Comparison of ENCODE assay signal across 31 cellular contexts in genomic region chr16:23389201-23389600, GRCh38.
"Had no signal": no experiment of that assay in that cellular context is flagged by ENCODE, and none has a peak within 500 bp of the region (broad histone marks: within the 10 kb centered on the region; RNA-seq: fewer than 3 reads in every experiment).

No MANE protein-coding gene starts in this region.

- H3K27ac ChIP-seq: cardiac muscle cell, PC-9 had no signal

- H3K27ac Mint-ChIP-seq: activated CD4-positive, alpha-beta T cell treated with anti-CD3 and anti-CD28 coated beads for 36 hours; activated CD4-positive, alpha-beta T cell treated with anti-CD3 and anti-CD28 coated beads, Interleukin-2, amount 10 ng/mL, durations not matched to agents 7 days and 5 days; activated CD8-positive, alpha-beta T cell treated with anti-CD3 and anti-CD28 coated beads, Interleukin-2, amount 10 ng/mL, durations not matched to agents 7 days and 5 days; activated T-cell treated with anti-CD3 and anti-CD28 coated beads, Interleukin-2, amount 50 U/mL, for 24 hours; activated T-helper 2 cell treated with anti-CD3 and anti-CD28 coated beads, Interferon-gamma antibody, Interleukin-2, Interleukin-4, amounts not matched to agents 10 μg/mL and 5 μg/mL and 100 μg/mL, durations not matched to agents 14 hours and 24 hours and 36 hours had no signal

- FAIRE-seq: RCC 7860 had no signal

- H2AFZ ChIP-seq: PC-9 had no signal

- H3K27me3 Mint-ChIP-seq: activated CD4-positive, alpha-beta T cell treated with anti-CD3 and anti-CD28 coated beads for 36 hours; activated CD4-positive, alpha-beta T cell treated with anti-CD3 and anti-CD28 coated beads, Interleukin-2, amount 10 ng/mL, durations not matched to agents 7 days and 5 days; activated T-cell treated with anti-CD3 and anti-CD28 coated beads, Interleukin-2, amount 50 U/mL, for 24 hours; central memory CD8-positive, alpha-beta T cell had no signal

- H3K4me1 Mint-ChIP-seq: activated CD4-positive, alpha-beta T cell treated with anti-CD3 and anti-CD28 coated beads for 36 hours; activated CD4-positive, alpha-beta T cell treated with anti-CD3 and anti-CD28 coated beads, Interleukin-2, amount 10 ng/mL, durations not matched to agents 7 days and 5 days; central memory CD8-positive, alpha-beta T cell had no signal

- ATAC-seq: activated CD4-positive, alpha-beta T cell treated with anti-CD3 and anti-CD28 coated beads for 36 hours; activated CD4-positive, CD25-positive, alpha-beta regulatory T cell treated with anti-CD3 and anti-CD28 coated beads, Interleukin-2, amount 50 U/mL, for 24 hours; activated CD8-positive, alpha-beta T cell treated with anti-CD3 and anti-CD28 coated beads, Interleukin-2, amount 10 ng/mL, durations not matched to agents 7 days and 5 days; activated naive CD4-positive, alpha-beta T cell treated with anti-CD3 and anti-CD28 coated beads, Interleukin-2, amount 50 U/mL, for 72 hours had no signal

- H3K4me3 Mint-ChIP-seq: activated CD4-positive, alpha-beta T cell treated with anti-CD3 and anti-CD28 coated beads for 36 hours; activated CD4-positive, alpha-beta T cell treated with anti-CD3 and anti-CD28 coated beads, Interleukin-2, amount 10 ng/mL, durations not matched to agents 7 days and 5 days; activated CD8-positive, alpha-beta T cell treated with anti-CD3 and anti-CD28 coated beads, Interleukin-2, amount 10 ng/mL, durations not matched to agents 7 days and 5 days; activated T-cell treated with anti-CD3 and anti-CD28 coated beads, Interleukin-2, amount 50 U/mL, for 24 hours; central memory CD8-positive, alpha-beta T cell had no signal

- H3K4me2 ChIP-seq: PC-9 had no signal

- DNase-seq: activated CD4-positive, alpha-beta T cell treated with anti-CD3 and anti-CD28 coated beads for 36 hours; activated CD4-positive, alpha-beta T cell treated with anti-CD3 and anti-CD28 coated beads, Interleukin-2, amount 10 ng/mL, durations not matched to agents 7 days and 5 days; activated CD4-positive, alpha-beta T cell treated with anti-CD3 and anti-CD28 coated beads, Interleukin-2, amount 50 U/mL, for 48 hours; activated CD8-positive, alpha-beta T cell treated with anti-CD3 and anti-CD28 coated beads, Interleukin-2, amount 10 ng/mL, durations not matched to agents 7 days and 5 days; activated gamma-delta T cell; activated naive CD4-positive, alpha-beta T cell treated with Interleukin-2 at 50 U/mL for 16 hours; activated T-cell treated with anti-CD3 and anti-CD28 coated beads, Interleukin-2, amount 50 U/mL, for 24 hours; amniotic stem cell; Kasumi-1; KG1; MM.1S; MV-4-11; NCI-H1092; NCI-H1436 treated with DMSO at 0.1 percent for 48 hours; NCI-H1694 treated with DMSO at 0.1 percent for 48 hours; NCI-H2029; NCI-H345; NCI-H524 treated with DMSO at 0.1 percent for 48 hours; NK-92 treated with Interleukin-12 subunit alpha and Interleukin-12 subunit beta, amount 100 ng/mL, for 24 hours; PC-9; Right ventricle myocardium superior; SW 1271; T-helper 1 cell; T-helper 2 cell; T-helper 9 cell had no signal

- H3K9me3 Mint-ChIP-seq: activated CD4-positive, alpha-beta T cell treated with anti-CD3 and anti-CD28 coated beads, Interleukin-2, amount 10 ng/mL, durations not matched to agents 7 days and 5 days; activated naive CD4-positive, alpha-beta T cell treated with anti-CD3 and anti-CD28 coated beads, Interleukin-2, amount 50 U/mL, for 72 hours; activated T-cell treated with anti-CD3 and anti-CD28 coated beads, Interleukin-2, amount 50 U/mL, for 24 hours; activated T-helper 2 cell treated with anti-CD3 and anti-CD28 coated beads, Interferon-gamma antibody, Interleukin-2, Interleukin-4, amounts not matched to agents 10 μg/mL and 5 μg/mL and 100 μg/mL, durations not matched to agents 14 hours and 24 hours and 36 hours; central memory CD8-positive, alpha-beta T cell had no signal

- H3K27me3 ChIP-seq: cardiac muscle cell had no signal

- H3K4me3 ChIP-seq: cardiac muscle cell, PC-9 had no signal
